1 cellular context compared by ENCODE assay signal in genomic region chr11:76209956-76210885, GRCh38.
TF ChIP-seq lines count a peak whose summit lies in the region.

No MANE protein-coding gene starts in this region.

TF ChIP-seq in HepG2, 621 proteins besides CTCF, POLR2A, EP300 and RAD21 (continued from another document):
- TF ChIP-seq ZNF687 (CRISPR knock-in tag; IDR thresholded peaks at IDR 0.05) (peak; percentile 29; the same call in 1 of the 2 replicates), FUBP1 (CRISPR knock-in tag; IDR thresholded peaks at IDR 0.05; ENCODE audit: borderline replicate concordance) (no peak), KLF9 (CRISPR knock-in tag; IDR thresholded peaks at IDR 0.05; ENCODE audit: low read depth) (no peak), SNAPC5 (CRISPR knock-in tag; IDR thresholded peaks at IDR 0.05; ENCODE audit: borderline replicate concordance) (no peak)
